In the genomic region with DNA sequence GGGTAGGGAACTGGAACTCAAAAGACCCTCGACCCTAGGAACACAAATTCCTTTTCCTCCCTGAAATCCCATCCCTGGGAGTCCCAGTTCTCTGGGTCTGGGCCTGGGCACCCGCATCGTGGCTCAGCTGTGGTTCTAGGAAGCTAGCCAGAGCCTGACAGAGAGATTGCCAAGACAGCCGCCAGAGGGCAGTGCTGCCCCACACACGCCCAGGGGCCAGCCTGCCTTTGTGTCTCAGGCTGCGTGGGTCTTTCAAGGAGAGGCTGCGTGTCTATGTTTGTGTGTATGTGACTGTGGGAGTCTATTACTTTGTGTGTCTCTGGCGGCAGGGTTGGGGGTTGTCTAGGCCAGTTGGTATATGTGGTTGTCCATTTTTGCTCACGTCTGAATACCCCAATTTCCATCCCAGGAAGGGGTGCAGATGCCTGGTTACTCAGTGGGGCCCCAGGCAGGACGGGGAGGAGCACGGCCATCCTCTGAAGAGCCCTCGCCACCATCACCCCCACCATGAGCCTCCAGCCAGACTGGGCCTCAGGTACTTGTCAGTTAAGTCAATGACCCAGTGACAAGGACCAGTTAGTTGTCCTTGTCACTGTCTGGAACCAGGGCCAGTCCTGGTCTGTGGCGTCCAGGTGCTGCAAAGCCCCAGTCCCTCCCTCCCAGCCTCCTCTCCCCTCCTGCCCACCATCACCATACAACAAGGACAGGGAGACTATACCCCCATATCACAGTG, we compare ENCODE assay signal across 8 cellular contexts. TPM values are rescaled to one million over a fixed set of nuclear protein-coding genes. Genes with fewer than 3 reads are reported as not detected.
DNase-seq lines count a peak whose midpoint lies in the region; ATAC-seq and TF ChIP-seq lines count a peak whose summit lies in the region.

No MANE protein-coding gene starts in this region.

- H3K9ac ChIP-seq in OCI-LY3 (ENCODE audit: low read length): no peak overlapping the region

- H3K4me1 ChIP-seq in OCI-LY3 (ENCODE audit: low read length): peaks cover 13% of the 10 kb centered on the region
- no peaks in the 10 kb centered on the region for H3K4me1 ChIP-seq in mucosa of descending colon (ENCODE audit: low read depth)

- peak overlapping the region; percentile 51; the same call in 1 of the 2 replicates for H2AFZ ChIP-seq in OCI-LY3 (ENCODE audit: low read depth, low read length)

- intact Hi-C loops in mucosa of descending colon (cut with DNase I, micrococcal nuclease): loop anchor here (1.0 to 10.0 kb wide), 3 partner anchors 225 to 689 kb away; no protein-coding TSS in a partner anchor

- no peaks in the 10 kb centered on the region for H3K36me3 ChIP-seq in OCI-LY3 (replicated peaks; ENCODE audit: low read depth, low read length)
- no peaks in the 10 kb centered on the region for H3K36me3 ChIP-seq in mucosa of descending colon (ENCODE audit: low read depth)

- TF ChIP-seq CTCF in OCI-LY3 (IDR thresholded peaks at IDR 0.05; ENCODE audit: low read depth, low read length) (peak; percentile 88), mucosa of descending colon (IDR thresholded peaks at IDR 0.05) (peak; percentile 90)

- H3K4me3 ChIP-seq in OCI-LY3 (ENCODE audit: low read length): no peak overlapping the region
- no peak overlapping the region for H3K4me3 ChIP-seq in mucosa of descending colon

- H4K20me1 ChIP-seq in OCI-LY3 (ENCODE audit: insufficient read depth, low read length): no peaks in the 10 kb centered on the region

- H3K79me2 ChIP-seq in OCI-LY3 (ENCODE audit: low read length): no peaks in the 10 kb centered on the region

- 0 out of 2 replicates have a peak, but pooled peaks cover 8% of the 10 kb centered on the region for H3K27me3 ChIP-seq in OCI-LY3 (ENCODE audit: low read depth, low read length)

- no peak overlapping the region for H3K27ac ChIP-seq in OCI-LY3 (ENCODE audit: low read length)

- peak overlapping the region; percentile 71 for H3K4me2 ChIP-seq in OCI-LY3 (ENCODE audit: low read length)

- no peaks in the 10 kb centered on the region for H3K9me3 ChIP-seq in OCI-LY3 (ENCODE audit: insufficient read depth, low read length)
- H3K9me3 ChIP-seq in mucosa of descending colon: no peaks in the 10 kb centered on the region

- ATAC-seq in mucosa of descending colon: peak; percentile 86

- DNase-seq in NCI-H510A treated with DMSO at 0.1 percent for 48 hours (lab: John Stamatoyannopoulos, UW) (peak; percentile 72), NCI-H510A (lab: John Stamatoyannopoulos, UW) (no peak), HT-29 (ENCODE audit: low spot score) (peak; percentile 82), activated T-cell treated with anti-CD3 and anti-CD28 coated beads for 1 hour (ENCODE audit: low read depth) (peak; percentile 74), epidermal melanocyte (ENCODE audit: insufficient read length, low spot score) (peak; percentile 95), mucosa of descending colon (peak; percentile 71 to 87 (median 86))
- DNase-seq in stimulated activated CD8-positive, alpha-beta memory T cell treated with anti-CD3 and anti-CD28 coated beads, Interleukin-4, amount 100 ng/mL, for 48 hours: peak; percentile 86

RNA-seq across cellular contexts. Expression of a gene that starts 32.2 kb away (rescaled TPM):
- 1.3 and 2.5 TPM in 2 replicates for total RNA-seq in HT-29 (2014; rRNA removed; shearing (Covaris generic))
- total RNA-seq in mucosa of descending colon: 10 to 100 TPM in 1 of 3 donors, 1 to 10 TPM in 2; 6.0 to 22.2 (median 6.4) TPM

RNA-seq across cellular contexts. Expression of a gene that starts 34.3 kb away (rescaled TPM):
- total RNA-seq in HT-29 (2014; rRNA removed; shearing (Covaris generic)): 28.1 and 28.5 TPM in 2 replicates
- 10 to 100 TPM; 66.9 to 85.0 (median 69.1) TPM for total RNA-seq in mucosa of descending colon

RNA-seq across cellular contexts. Expression of a gene that starts 34.4 kb away (rescaled TPM):
- total RNA-seq in HT-29 (2014; rRNA removed; shearing (Covaris generic)): not detected in 2 replicates
- total RNA-seq in mucosa of descending colon: 10 to 100 TPM in 1 of 3 donors, 1 to 10 TPM in 1, not detected in 1; 1.6 to 21.2 TPM
